8 cellular contexts compared by ENCODE assay signal in genomic region chr10:131980757-131981428, GRCh38. TPM values are rescaled to one million over a fixed set of nuclear protein-coding genes. Genes with fewer than 3 reads are reported as not detected.
A peak's percentile ranks its signal among the peaks of the same experiment; 100 is the strongest.
DNase-seq lines count a peak whose midpoint lies in the region; ATAC-seq and TF ChIP-seq lines count a peak whose summit lies in the region.

No MANE protein-coding gene starts in this region.

- no peaks in the 10 kb centered on the region for H3K36me3 ChIP-seq in adrenal gland (replicated peaks in 1 of 2)

- H3K9me3 Mint-ChIP-seq in stimulated activated naive B cell treated with anti-CD40 and anti-IgM and Interleukin-4, amounts not matched to agents 10 μg/mL and 1 μg/mL and 100 μg/mL, for 72 hours: no peaks in the 10 kb centered on the region

- peaks cover 3 to 4% of the 10 kb centered on the region in 2 donors for H3K36me3 Mint-ChIP-seq in stimulated activated naive B cell treated with anti-CD40 and anti-IgM and Interleukin-4, amounts not matched to agents 10 μg/mL and 1 μg/mL and 100 μg/mL, for 72 hours

- no peak for DNase-seq in Right ventricle myocardium superior
- DNase-seq in Right ventricle myocardium inferior (ENCODE audit: missing footprints): no peak
- DNase-seq in adrenal gland: peak in 4 of 7 donors; percentile 29 to 48 (median 34)
- peak; percentile 63 for DNase-seq in iPS-NIHi11 (ENCODE audit: low spot score)
- DNase-seq in stimulated activated naive B cell treated with anti-CD40 and anti-IgM and Interleukin-4, amounts not matched to agents 10 μg/mL and 1 μg/mL and 100 μg/mL, for 72 hours: no peak
- no peak for DNase-seq in activated gamma-delta T cell (lab: John Stamatoyannopoulos, UW)

- intact Hi-C loops in Right ventricle myocardium superior (cut with DNase I) (loop anchor here (5.0 kb wide), 1 partner anchor 79 kb away; the partner anchor contains the start of gene PPP2R2D), Right ventricle myocardium inferior (cut with DNase I) (loop anchor here (1.0 to 5.0 kb wide), 3 partner anchors 15 to 79 kb away; partner anchors contain the start of gene PPP2R2D), adrenal gland (cut with DNase I) (no loop called here)

- 4 to 12% (median 8%) methylated on average over 21 to 31 of the region's 31 CpGs for WGBS in adrenal gland, 4 donors

- no peak for TF ChIP-seq CTCF in adrenal gland (IDR thresholded peaks at IDR 0.05)

- peak overlapping the region; percentile 21 to 96 (median 72) for H3K4me3 ChIP-seq in adrenal gland

- H3K4me1 ChIP-seq in adrenal gland (replicated peaks in 1 of 2): peaks cover 12 to 31% of the 10 kb centered on the region in 2 donors

- no peak for TF ChIP-seq POLR2A in adrenal gland (IDR thresholded peaks at IDR 0.05)

- H3K27ac ChIP-seq in adrenal gland: peak overlapping the region in 3 of 5 donors; percentile 71 to 82 (median 80)

- peak overlapping the region; percentile 91 to 96 for H3K4me3 Mint-ChIP-seq in stimulated activated naive B cell treated with anti-CD40 and anti-IgM and Interleukin-4, amounts not matched to agents 10 μg/mL and 1 μg/mL and 100 μg/mL, for 72 hours

- H3K9me3 ChIP-seq in adrenal gland (replicated peaks in 1 of 3): no peaks in the 10 kb centered on the region

- ATAC-seq in Right ventricle myocardium superior (ENCODE audit: poor library complexity) (peak; percentile 40), Right ventricle myocardium inferior (no peak), GM19324 (IDR thresholded peaks at IDR 0.05; ENCODE audit: low FRiP score, unreplicated experiment) (no peak), HG03196 (IDR thresholded peaks at IDR 0.05; ENCODE audit: unreplicated experiment) (no peak)
- no peak for ATAC-seq in stimulated activated naive B cell treated with anti-CD40 and anti-IgM and Interleukin-4, amounts not matched to agents 10 μg/mL and 1 μg/mL and 100 μg/mL, for 72 hours (replicated peaks)

- H3K27me3 Mint-ChIP-seq in stimulated activated naive B cell treated with anti-CD40 and anti-IgM and Interleukin-4, amounts not matched to agents 10 μg/mL and 1 μg/mL and 100 μg/mL, for 72 hours: peaks cover 2 to 18% of the 10 kb centered on the region in 2 donors

- H3K27ac Mint-ChIP-seq in stimulated activated naive B cell treated with anti-CD40 and anti-IgM and Interleukin-4, amounts not matched to agents 10 μg/mL and 1 μg/mL and 100 μg/mL, for 72 hours: no peak overlapping the region

- H3K27me3 ChIP-seq in adrenal gland: no peaks in the 10 kb centered on the region

- H3K4me1 Mint-ChIP-seq in stimulated activated naive B cell treated with anti-CD40 and anti-IgM and Interleukin-4, amounts not matched to agents 10 μg/mL and 1 μg/mL and 100 μg/mL, for 72 hours: peaks cover 18 to 34% of the 10 kb centered on the region in 2 donors

RNA-seq across cellular contexts. Expression of gene BNIP3, which starts 0.8 kb away (rescaled TPM):
- total RNA-seq in Right ventricle myocardium superior (158 TPM), Right ventricle myocardium inferior (157 TPM), adrenal gland (100 to 1,000 TPM in 4 of 8 donors, 10 to 100 TPM in 4; 34.9 to 132 (median 96.4) TPM)
- polyA plus RNA-seq in adrenal gland: 10 to 100 TPM; 14.2 to 57.3 (median 14.7) TPM

Comparison
In these comparisons a context has a peak if more than half of its experiments do, and no peak if none do; other contexts are left out.
1. DNase-seq: peak in adrenal gland (4 of 7) and iPS-NIHi11 (single experiment); none in Right ventricle myocardium superior (single experiment), Right ventricle myocardium inferior (single experiment), stimulated activated naive B cell treated with anti-CD40 and anti-IgM and Interleukin-4, amounts not matched to agents 10 μg/mL and 1 μg/mL and 100 μg/mL, for 72 hours (single experiment) and activated gamma-delta T cell (single experiment).
2. intact Hi-C loops: an anchor here in Right ventricle myocardium superior (5.0 kb wide) and Right ventricle myocardium inferior (1.0 to 5.0 kb wide); none called in adrenal gland.